1 cellular context compared by ENCODE assay signal in the genomic region with DNA sequence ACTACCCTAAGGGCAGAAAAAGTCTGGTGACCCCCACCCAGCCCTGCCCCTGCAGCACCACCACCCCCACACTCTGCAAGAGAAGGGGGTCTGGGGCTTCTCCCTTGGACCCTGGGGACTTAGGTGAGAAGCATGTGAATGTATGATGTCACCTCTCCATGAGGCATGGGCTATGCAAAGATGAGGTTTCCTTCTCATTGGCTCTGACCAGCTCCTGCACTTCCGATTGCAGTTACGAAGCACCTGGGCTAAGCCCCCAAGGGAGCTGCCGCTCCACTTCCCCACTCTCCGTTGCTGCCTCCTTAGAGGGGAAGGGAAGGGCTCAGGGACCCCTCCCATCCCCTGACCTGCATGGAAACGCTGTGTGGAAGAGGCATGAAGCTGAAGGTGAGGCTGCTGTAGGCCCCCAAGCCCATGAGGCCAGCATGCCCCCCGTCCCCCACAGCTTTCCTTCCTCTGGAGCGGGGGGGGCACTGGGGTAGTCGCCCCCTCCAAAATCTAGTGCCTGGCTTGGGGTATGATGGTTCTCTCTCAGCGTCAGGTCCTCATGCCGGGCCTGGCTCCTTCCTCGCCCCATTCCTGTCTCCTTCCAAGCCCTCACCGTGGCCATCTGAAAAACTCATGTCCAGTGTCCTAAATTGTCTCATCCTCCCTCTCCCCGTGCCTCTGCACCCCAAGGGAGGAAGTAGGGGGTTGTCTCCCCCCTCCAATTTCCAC.
TF ChIP-seq lines count a peak whose summit lies in the region.

No MANE protein-coding gene starts in this region.

TF ChIP-seq in GM12878, 131 proteins besides CTCF, POLR2A, EP300 and RAD21 (continued from another document):
- TF ChIP-seq, protein P1, sequence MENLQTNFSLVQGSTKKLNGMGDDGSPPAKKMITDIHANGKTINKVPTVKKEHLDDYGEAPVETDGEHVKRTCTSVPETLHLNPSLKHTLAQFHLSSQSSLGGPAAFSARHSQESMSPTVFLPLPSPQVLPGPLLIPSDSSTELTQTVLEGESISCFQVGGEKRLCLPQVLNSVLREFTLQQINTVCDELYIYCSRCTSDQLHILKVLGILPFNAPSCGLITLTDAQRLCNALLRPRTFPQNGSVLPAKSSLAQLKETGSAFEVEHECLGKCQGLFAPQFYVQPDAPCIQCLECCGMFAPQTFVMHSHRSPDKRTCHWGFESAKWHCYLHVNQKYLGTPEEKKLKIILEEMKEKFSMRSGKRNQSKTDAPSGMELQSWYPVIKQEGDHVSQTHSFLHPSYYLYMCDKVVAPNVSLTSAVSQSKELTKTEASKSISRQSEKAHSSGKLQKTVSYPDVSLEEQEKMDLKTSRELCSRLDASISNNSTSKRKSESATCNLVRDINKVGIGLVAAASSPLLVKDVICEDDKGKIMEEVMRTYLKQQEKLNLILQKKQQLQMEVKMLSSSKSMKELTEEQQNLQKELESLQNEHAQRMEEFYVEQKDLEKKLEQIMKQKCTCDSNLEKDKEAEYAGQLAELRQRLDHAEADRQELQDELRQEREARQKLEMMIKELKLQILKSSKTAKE (IDR thresholded peaks at IDR 0.05; ENCODE audit: low read depth, poor library complexity, severe bottlenecking): no peak
TF ChIP-seq in GM12878: peak in this region for 7.
